ENCODE assay signal across 18 cellular contexts in the genomic region with DNA sequence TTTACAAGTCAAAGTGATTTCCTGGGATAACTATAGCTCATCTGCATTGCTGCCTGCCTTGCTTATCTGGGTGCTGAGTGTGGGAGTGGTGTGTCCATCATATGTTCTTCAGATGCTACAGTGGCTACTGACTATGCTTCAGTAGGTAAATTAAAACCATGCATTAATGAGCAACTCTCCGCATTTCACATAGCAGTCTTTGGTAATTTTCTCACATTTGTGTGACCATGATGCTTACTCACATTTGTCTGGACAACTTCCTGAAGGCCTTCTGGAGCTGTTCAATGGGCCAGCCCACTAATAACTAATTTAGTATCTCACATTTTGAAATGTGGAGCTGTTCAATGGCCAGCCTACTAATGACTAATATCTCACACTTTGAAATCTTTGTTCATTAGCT. TPM values are rescaled to one million over a fixed set of nuclear protein-coding genes. Genes with fewer than 3 reads are reported as not detected.
DNase-seq lines count a peak whose midpoint lies in the region; ATAC-seq, FAIRE-seq and TF ChIP-seq lines count a peak whose summit lies in the region.
"Had no signal": no experiment of that assay in that cellular context is flagged by ENCODE, and none has a peak within 500 bp of the region (broad histone marks: within the 10 kb centered on the region; RNA-seq: fewer than 3 reads in every experiment).

No MANE protein-coding gene starts in this region.

- H3K4me3 ChIP-seq in ACC112 (ENCODE audit: low read depth, low read length) (no peak overlapping the region), keratinocyte (ENCODE audit: control insufficient read depth in 2 of 3, extremely low read depth in 1 of 3, insufficient read depth in 2 of 3, low read depth in 1 of 3, low read length in 3 of 3) (no peak overlapping the region), coronary artery (no peak overlapping the region), tibial artery (no peak overlapping the region)
- no peak overlapping the region for H3K4me3 ChIP-seq in CD8-positive, alpha-beta T cell (ENCODE audit: low read depth, low read length)
- H3K4me3 ChIP-seq: pancreas had no signal

- dilution Hi-C loops in keratinocyte (cut with MboI; ENCODE audit: extremely low pct_ligation_motif_present, low sequenced_read_pairs), result no loop called here

- H3K9me1 ChIP-seq in keratinocyte (ENCODE audit: control insufficient read depth, extremely low read depth, insufficient read depth, low read length), result no peaks in the 10 kb centered on the region

- peaks cover 62% of the 10 kb centered on the region for H3K4me1 Mint-ChIP-seq in CD8-positive, alpha-beta T cell (ENCODE audit: low read depth)
- peaks cover 57% of the 10 kb centered on the region for H3K4me1 Mint-ChIP-seq in activated naive CD8-positive, alpha-beta T cell treated with anti-CD3 and anti-CD28 coated beads, Interleukin-2, amount 50 U/mL, for 24 hours

- H3K27me3 Mint-ChIP-seq in CD8-positive, alpha-beta T cell (ENCODE audit: low read depth), result no peaks in the 10 kb centered on the region
- no peaks in the 10 kb centered on the region for H3K27me3 Mint-ChIP-seq in activated naive CD8-positive, alpha-beta T cell treated with anti-CD3 and anti-CD28 coated beads, Interleukin-2, amount 50 U/mL, for 24 hours
- H3K27me3 Mint-ChIP-seq: dendritic cell treated with granulocyte-macrophage colony-stimulating factor and Interleukin-4, amounts not matched to agents 40 ng/mL and 50 ng/mL, for 4 days had no signal

- FAIRE-seq in keratinocyte (lab: Jason Lieb, UNC), result no peak
- FAIRE-seq in urothelium cell line (lab: Jason Lieb, UNC), result no peak
- FAIRE-seq: pancreas had no signal

- TF ChIP-seq CTCF in CD8-positive, alpha-beta T cell (IDR thresholded peaks at IDR 0.05), result no peak
- TF ChIP-seq CTCF in keratinocyte (optimal IDR thresholded peaks at IDR 0.05 in 1 of 3, IDR thresholded peaks at IDR 0.05 in 1 of 3, conservative IDR thresholded peaks at IDR 0.05 in 1 of 3; ENCODE audit: extremely low read depth in 1 of 3, insufficient read depth in 2 of 3, low read length in 3 of 3) (no peak), coronary artery (IDR thresholded peaks at IDR 0.05) (no peak), tibial artery (IDR thresholded peaks at IDR 0.05) (no peak)

- no peak for ATAC-seq in CD8-positive, alpha-beta T cell
- no peak for ATAC-seq in activated naive CD8-positive, alpha-beta T cell treated with anti-CD3 and anti-CD28 coated beads, Interleukin-2, amount 50 U/mL, for 24 hours
- ATAC-seq: left cardiac atrium had no signal

- H3K36me3 Mint-ChIP-seq in CD8-positive, alpha-beta T cell, result peaks cover 25% of the 10 kb centered on the region
- peaks cover 23% of the 10 kb centered on the region for H3K36me3 Mint-ChIP-seq in activated naive CD8-positive, alpha-beta T cell treated with anti-CD3 and anti-CD28 coated beads, Interleukin-2, amount 50 U/mL, for 24 hours (ENCODE audit: low read depth)

- CTCF ChIA-PET in CD8-positive, alpha-beta T cell (lab: Charles Lee), result interaction anchor here (1.2 kb wide), 1 partner anchor 29 kb away, joined by 3 read pairs; no protein-coding TSS in a partner anchor

- H3K4me2 ChIP-seq in keratinocyte (ENCODE audit: control insufficient read depth, extremely low read depth, insufficient read depth, low read depth, low read length), result no peak overlapping the region

- peaks cover 32% of the 10 kb centered on the region for H4K20me1 ChIP-seq in keratinocyte (ENCODE audit: control insufficient read depth, extremely low read depth, insufficient read depth, low read length)

- POLR2A ChIA-PET in CD8-positive, alpha-beta T cell (lab: Charles Lee), result interaction anchor here (1.0 kb wide), 1 partner anchor 49 kb away, joined by 4 read pairs; a partner anchor contains a TSS

- H3K27me3 ChIP-seq in ACC112 (ENCODE audit: insufficient read depth, low read length) (no peaks in the 10 kb centered on the region), keratinocyte (ENCODE audit: control insufficient read depth, extremely low read depth, insufficient read depth, low read length) (no peaks in the 10 kb centered on the region), tibial artery (no peaks in the 10 kb centered on the region)
- no peaks in the 10 kb centered on the region for H3K27me3 ChIP-seq in CD8-positive, alpha-beta T cell (ENCODE audit: insufficient read depth, low read length)
- H3K27me3 ChIP-seq: pancreas had no signal

- H3K4me3 Mint-ChIP-seq in CD8-positive, alpha-beta T cell, result no peak overlapping the region
- H3K4me3 Mint-ChIP-seq in activated naive CD8-positive, alpha-beta T cell treated with anti-CD3 and anti-CD28 coated beads, Interleukin-2, amount 50 U/mL, for 24 hours, result no peak overlapping the region
- H3K4me3 Mint-ChIP-seq: dendritic cell treated with granulocyte-macrophage colony-stimulating factor and Interleukin-4, amounts not matched to agents 40 ng/mL and 50 ng/mL, for 4 days had no signal

- DNase-seq in CD8-positive, alpha-beta T cell, result no peak
- no peak for DNase-seq in activated naive CD8-positive, alpha-beta T cell treated with anti-CD3 and anti-CD28 coated beads, Interleukin-2, amount 50 U/mL, for 24 hours
- no peak for DNase-seq in keratinocyte (ENCODE audit: low read depth, low spot score)
- no peak for DNase-seq in urothelium cell line (ENCODE audit: low spot score)
- no peak for DNase-seq in coronary artery (ENCODE audit: low spot score)
- no peak for DNase-seq in stimulated activated CD4-positive, alpha-beta T cell treated with anti-CD3 and anti-CD28 coated beads, Interleukin-1b, Interleukin-23, amount 100 ng/mL, for 48 hours
- no peak for DNase-seq in tibial artery
- DNase-seq: activated CD4-positive, alpha-beta T cell treated with anti-CD3 and anti-CD28 coated beads, Interleukin-2, amount 50 U/mL, for 1 hour; DMS79; hippocampal formation; Karpas-422; left cardiac atrium; NCI-H1417; NK-92 treated with Interleukin-12 subunit alpha and Interleukin-12 subunit beta, amount 100 ng/mL, for 24 hours; pancreas; SIG-M5 had no signal

- peaks cover 3% of the 10 kb centered on the region; the same call in 1 of the 2 replicates for H3K36me3 ChIP-seq in ACC112 (ENCODE audit: insufficient read depth, low read length)
- H3K36me3 ChIP-seq in CD8-positive, alpha-beta T cell (ENCODE audit: insufficient read depth, low read length), result no peaks in the 10 kb centered on the region
- peaks cover 0 to 3% of the 10 kb centered on the region in 2 experiments for H3K36me3 ChIP-seq in keratinocyte (ENCODE audit: control insufficient read depth in 2 of 2, extremely low read depth in 1 of 2, insufficient read depth in 2 of 2, low read length in 2 of 2)
- no peaks in the 10 kb centered on the region for H3K36me3 ChIP-seq in tibial artery
- H3K36me3 ChIP-seq: pancreas had no signal

- H3K4me1 ChIP-seq in ACC112 (ENCODE audit: control insufficient read depth, insufficient read depth, low read length, unreplicated experiment) (peaks cover 22% of the 10 kb centered on the region), keratinocyte (ENCODE audit: control insufficient read depth, extremely low read depth, insufficient read depth, low read length) (peaks cover 4% of the 10 kb centered on the region), tibial artery (peaks cover 0 to 87% (median 31%) of the 10 kb centered on the region in 4 donors)
- peaks cover 46% of the 10 kb centered on the region for H3K4me1 ChIP-seq in CD8-positive, alpha-beta T cell (ENCODE audit: insufficient read depth, low read length)

- peak overlapping the region; percentile 68 for H3K27ac Mint-ChIP-seq in CD8-positive, alpha-beta T cell
- peak overlapping the region; percentile 11 for H3K27ac Mint-ChIP-seq in activated naive CD8-positive, alpha-beta T cell treated with anti-CD3 and anti-CD28 coated beads, Interleukin-2, amount 50 U/mL, for 24 hours
- H3K27ac Mint-ChIP-seq: dendritic cell treated with granulocyte-macrophage colony-stimulating factor and Interleukin-4, amounts not matched to agents 40 ng/mL and 50 ng/mL, for 4 days had no signal

- no peak overlapping the region for H3K9ac ChIP-seq in keratinocyte (ENCODE audit: control insufficient read depth, extremely low read depth, insufficient read depth, low read length)

- H3K27ac ChIP-seq in ACC112 (ENCODE audit: low read depth, low read length) (0 out of 2 replicates have a peak overlapping the region, but pooled peaks have one; percentile 14), keratinocyte (ENCODE audit: control insufficient read depth, insufficient read depth, low read length) (peak overlapping the region; percentile 17), coronary artery (no peak overlapping the region), tibial artery (no peak overlapping the region)
- no peak overlapping the region for H3K27ac ChIP-seq in CD8-positive, alpha-beta T cell (ENCODE audit: low read depth, low read length)
- H3K27ac ChIP-seq: pancreas had no signal

- H3K79me2 ChIP-seq in ACC112 (ENCODE audit: control insufficient read depth, insufficient read depth, low read length, unreplicated experiment) (peaks cover 94% of the 10 kb centered on the region), keratinocyte (ENCODE audit: control insufficient read depth, insufficient read depth, low read length) (peaks cover 98% of the 10 kb centered on the region)

- intact Hi-C loops in CD8-positive, alpha-beta T cell (cut with DNase I, micrococcal nuclease), result no loop called here
- intact Hi-C loops in tibial artery (cut with DNase I; ENCODE audit: low total_unique reads), result no loop called here

- no peaks in the 10 kb centered on the region for H3K9me3 ChIP-seq in CD8-positive, alpha-beta T cell (ENCODE audit: low read length)
- H3K9me3 ChIP-seq in keratinocyte (ENCODE audit: control insufficient read depth, low read depth, low read length), result no peaks in the 10 kb centered on the region
- H3K9me3 ChIP-seq in tibial artery, result no peaks in the 10 kb centered on the region
- H3K9me3 ChIP-seq: pancreas had no signal

- no peaks in the 10 kb centered on the region for H3K9me3 Mint-ChIP-seq in CD8-positive, alpha-beta T cell
- H3K9me3 Mint-ChIP-seq in activated naive CD8-positive, alpha-beta T cell treated with anti-CD3 and anti-CD28 coated beads, Interleukin-2, amount 50 U/mL, for 24 hours, result no peaks in the 10 kb centered on the region
- H3K9me3 Mint-ChIP-seq: dendritic cell treated with granulocyte-macrophage colony-stimulating factor and Interleukin-4, amounts not matched to agents 40 ng/mL and 50 ng/mL, for 4 days had no signal

- H2AFZ ChIP-seq in ACC112 (ENCODE audit: low read length, unreplicated experiment) (no peak overlapping the region), keratinocyte (ENCODE audit: control insufficient read depth, low read length) (no peak overlapping the region)

RNA-seq across cellular contexts. Expression of a gene that starts 23.4 kb away (rescaled TPM):
- total RNA-seq in CD8-positive, alpha-beta T cell, result 100 to 1,000 TPM; 271 to 294 TPM
- polyA plus RNA-seq in keratinocyte, result 216 to 588 TPM (median 332 TPM) in 3 replicates
- polyA plus RNA-seq in keratinocyte (2011; ENCODE audit: low read depth), result 345 TPM
- 429 and 562 TPM in 2 replicates for polyA plus RNA-seq in keratinocyte (2011; cell fraction: cytosol; rRNA removed)
- 205 and 231 TPM in 2 replicates for polyA plus RNA-seq in keratinocyte (2011; cell fraction: nucleus; rRNA removed)
- polyA plus RNA-seq in keratinocyte (2012; ENCODE audit: low replicate concordance), result 463 and 476 TPM in 2 replicates
- 394 to 579 TPM (median 534 TPM) in 3 replicates for polyA minus RNA-seq in keratinocyte
- polyA minus RNA-seq in keratinocyte (2011; cell fraction: cytosol; rRNA and poly(A)+ RNA removed), result 567 TPM
- polyA minus RNA-seq in keratinocyte (2011; cell fraction: nucleus; rRNA and poly(A)+ RNA removed), result 109 and 169 TPM in 2 replicates

RNA-seq across cellular contexts. Expression of a gene that starts 23.8 kb away (rescaled TPM):
- total RNA-seq in CD8-positive, alpha-beta T cell, result 10 to 100 TPM; 19.8 to 21.1 TPM
- 16.5 to 21.2 TPM (median 20.4 TPM) in 3 replicates for polyA plus RNA-seq in keratinocyte
- 0.60 TPM for polyA plus RNA-seq in keratinocyte (2011; ENCODE audit: low read depth)
- polyA plus RNA-seq in keratinocyte (2011; cell fraction: cytosol; rRNA removed), result 22.7 and 22.8 TPM in 2 replicates
- 10.8 and 13.8 TPM in 2 replicates for polyA plus RNA-seq in keratinocyte (2011; cell fraction: nucleus; rRNA removed)
- 6.7 and 11.8 TPM in 2 replicates for polyA plus RNA-seq in keratinocyte (2012; ENCODE audit: low replicate concordance)
- 10.8 to 13.7 TPM (median 12.8 TPM) in 3 replicates for polyA minus RNA-seq in keratinocyte
- 9.2 TPM for polyA minus RNA-seq in keratinocyte (2011; cell fraction: cytosol; rRNA and poly(A)+ RNA removed)
- 3.6 and 8.1 TPM in 2 replicates for polyA minus RNA-seq in keratinocyte (2011; cell fraction: nucleus; rRNA and poly(A)+ RNA removed)

RNA-seq across cellular contexts. Expression of a gene that starts 30.3 kb away (rescaled TPM):
- 10 to 100 TPM; 24.4 to 27.8 TPM for total RNA-seq in CD8-positive, alpha-beta T cell
- 395 to 588 TPM (median 427 TPM) in 3 replicates for polyA plus RNA-seq in keratinocyte
- 59.1 TPM for polyA plus RNA-seq in keratinocyte (2011; ENCODE audit: low read depth)
- 410 and 894 TPM in 2 replicates for polyA plus RNA-seq in keratinocyte (2011; cell fraction: cytosol; rRNA removed)
- 137 and 206 TPM in 2 replicates for polyA plus RNA-seq in keratinocyte (2011; cell fraction: nucleus; rRNA removed)
- 197 and 503 TPM in 2 replicates for polyA plus RNA-seq in keratinocyte (2012; ENCODE audit: low replicate concordance)
- 126 to 280 TPM (median 176 TPM) in 3 replicates for polyA minus RNA-seq in keratinocyte
- 674 TPM for polyA minus RNA-seq in keratinocyte (2011; cell fraction: cytosol; rRNA and poly(A)+ RNA removed)
- polyA minus RNA-seq in keratinocyte (2011; cell fraction: nucleus; rRNA and poly(A)+ RNA removed), result 67.9 and 72.7 TPM in 2 replicates

RNA-seq across cellular contexts. Expression of a gene that starts 33.9 kb away (rescaled TPM):
- total RNA-seq in CD8-positive, alpha-beta T cell, result 1 to 10 TPM; 8.4 to 9.4 TPM
- polyA plus RNA-seq in keratinocyte, result 2.8 to 9.0 TPM (median 7.1 TPM) in 3 replicates
- polyA plus RNA-seq in keratinocyte (2011; ENCODE audit: low read depth), result 0.94 TPM
- 0.34 and 0.55 TPM in 2 replicates for polyA plus RNA-seq in keratinocyte (2011; cell fraction: cytosol; rRNA removed)
- 35.1 and 49.7 TPM in 2 replicates for polyA plus RNA-seq in keratinocyte (2011; cell fraction: nucleus; rRNA removed)
- polyA plus RNA-seq in keratinocyte (2012; ENCODE audit: low replicate concordance), result 1.7 and 3.7 TPM in 2 replicates
- 1.2 to 2.3 TPM (median 2.2 TPM) in 3 replicates for polyA minus RNA-seq in keratinocyte
- polyA minus RNA-seq in keratinocyte (2011; cell fraction: cytosol; rRNA and poly(A)+ RNA removed), result not detected
- 3.0 and 3.2 TPM in 2 replicates for polyA minus RNA-seq in keratinocyte (2011; cell fraction: nucleus; rRNA and poly(A)+ RNA removed)

RNA-seq across cellular contexts. Expression of a gene that starts 40.7 kb away (rescaled TPM):
- 10 to 100 TPM; 13.9 to 18.6 TPM for total RNA-seq in CD8-positive, alpha-beta T cell
- polyA plus RNA-seq in keratinocyte, result 9.6 to 17.8 TPM (median 13.1 TPM) in 3 replicates
- 0.97 TPM for polyA plus RNA-seq in keratinocyte (2011; ENCODE audit: low read depth)
- polyA plus RNA-seq in keratinocyte (2011; cell fraction: cytosol; rRNA removed), result 6.6 and 9.3 TPM in 2 replicates
- 76.2 and 146 TPM in 2 replicates for polyA plus RNA-seq in keratinocyte (2011; cell fraction: nucleus; rRNA removed)
- 5.3 and 11.9 TPM in 2 replicates for polyA plus RNA-seq in keratinocyte (2012; ENCODE audit: low replicate concordance)
- polyA minus RNA-seq in keratinocyte, result 26.3 to 33.1 TPM (median 27.7 TPM) in 3 replicates
- polyA minus RNA-seq in keratinocyte (2011; cell fraction: cytosol; rRNA and poly(A)+ RNA removed), result 13.0 TPM
- polyA minus RNA-seq in keratinocyte (2011; cell fraction: nucleus; rRNA and poly(A)+ RNA removed), result 6.0 and 13.9 TPM in 2 replicates

Comparison
In these comparisons a context has a peak if more than half of its experiments do, and no peak if none do; other contexts are left out.
1. H3K27ac ChIP-seq: peak in ACC112 (single experiment) and keratinocyte (single experiment); none in CD8-positive, alpha-beta T cell (single experiment), coronary artery (0 of 2) and tibial artery (0 of 2).